9 cellular contexts compared by ENCODE assay signal in genomic region chr2:132448771-132449170, GRCh38. TPM values are rescaled to one million over a fixed set of nuclear protein-coding genes. Genes with fewer than 3 reads are reported as not detected.
DNase-seq lines count a peak whose midpoint lies in the region; TF ChIP-seq lines count a peak whose summit lies in the region.
"Had no signal": no experiment of that assay in that cellular context is flagged by ENCODE, and none has a peak within 500 bp of the region (broad histone marks: within the 10 kb centered on the region; RNA-seq: fewer than 3 reads in every experiment).

No MANE protein-coding gene starts in this region.

- peaks cover 8% of the 10 kb centered on the region for H3K9me3 Mint-ChIP-seq in neural progenitor cell

- H3K4me2 ChIP-seq in neural progenitor cell: no peak overlapping the region

- no peak overlapping the region for H3K9ac ChIP-seq in neural progenitor cell

- H3K4me3 ChIP-seq in dorsolateral prefrontal cortex (no peak overlapping the region), neural progenitor cell (no peak overlapping the region)

- no peaks in the 10 kb centered on the region for H4K20me1 ChIP-seq in neural progenitor cell (ENCODE audit: low read depth)

- no peaks in the 10 kb centered on the region for H3K36me3 ChIP-seq in neural progenitor cell

- H3K27ac Mint-ChIP-seq in neural progenitor cell: no peak overlapping the region
- H3K27ac Mint-ChIP-seq: stimulated activated naive CD8-positive, alpha-beta T cell treated with anti-CD3 and anti-CD28 coated beads, Interleukin-15, Interleukin-2, amounts not matched to agents 100 ng/mL and 50 ng/mL, for 24 hours had no signal

- peak; percentile 45 for DNase-seq in EL
- peak; percentile 37 for DNase-seq in NCI-H1694 treated with DMSO at 0.1 percent for 48 hours (lab: John Stamatoyannopoulos, UW)
- peak in 1 of 10 donors; percentile 10 for DNase-seq in dorsolateral prefrontal cortex
- peak; percentile 48 for DNase-seq in neural progenitor cell (ENCODE audit: low spot score)
- DNase-seq in OCI-M2 (lab: John Stamatoyannopoulos, UW; ENCODE audit: unreplicated experiment): no peak
- no peak for DNase-seq in HPDE6-E6E7 (ENCODE audit: extremely low spot score)
- no peak for DNase-seq in HK-2 (ENCODE audit: unreplicated experiment)
- DNase-seq in cortex of kidney (lab: John Stamatoyannopoulos, UW): no peak

- H3K27me3 Mint-ChIP-seq in neural progenitor cell (ENCODE audit: insufficient read depth, low read depth): peaks cover 5% of the 10 kb centered on the region
- H3K27me3 Mint-ChIP-seq: stimulated activated naive CD8-positive, alpha-beta T cell treated with anti-CD3 and anti-CD28 coated beads, Interleukin-15, Interleukin-2, amounts not matched to agents 100 ng/mL and 50 ng/mL, for 24 hours had no signal

- H2AFZ ChIP-seq in neural progenitor cell (replicated peaks): peak overlapping the region; percentile 74

- TF ChIP-seq CTCF in dorsolateral prefrontal cortex (IDR thresholded peaks at IDR 0.05 in 54 of 56, conservative IDR thresholded peaks at IDR 0.05 in 2 of 56; ENCODE audit: low read depth in 1 of 56, partially characterized antibody in 56 of 56): peak in 50 of 56 donors; percentile 14 to 62 (median 46)
- peak; percentile 67 for TF ChIP-seq CTCF in neural progenitor cell (IDR thresholded peaks at IDR 0.05)

- H3K4me3 Mint-ChIP-seq in neural progenitor cell: no peak overlapping the region
- H3K4me3 Mint-ChIP-seq: stimulated activated naive CD8-positive, alpha-beta T cell treated with anti-CD3 and anti-CD28 coated beads, Interleukin-15, Interleukin-2, amounts not matched to agents 100 ng/mL and 50 ng/mL, for 24 hours had no signal

- no peak overlapping the region for H3K27ac ChIP-seq in dorsolateral prefrontal cortex
- no peak overlapping the region for H3K27ac ChIP-seq in neural progenitor cell

- H3K9me3 ChIP-seq in neural progenitor cell (ENCODE audit: low read depth): no peaks in the 10 kb centered on the region

- peaks cover 4% of the 10 kb centered on the region for H3K4me1 Mint-ChIP-seq in neural progenitor cell

- no peaks in the 10 kb centered on the region for H3K4me1 ChIP-seq in neural progenitor cell

- H3F3A ChIP-seq in neural progenitor cell (ENCODE audit: low read depth): no peaks in the 10 kb centered on the region

- no peaks in the 10 kb centered on the region for H3K36me3 Mint-ChIP-seq in neural progenitor cell

- H3K27me3 ChIP-seq in dorsolateral prefrontal cortex (no peaks in the 10 kb centered on the region), neural progenitor cell (no peaks in the 10 kb centered on the region)

- no peaks in the 10 kb centered on the region for H3K79me2 ChIP-seq in neural progenitor cell (ENCODE audit: low read depth)

- intact Hi-C loops in dorsolateral prefrontal cortex (cut with DNase I): no loop called here

RNA-seq across cellular contexts. Expression of gene GPR39, which starts 32.2 kb away (rescaled TPM):
- total RNA-seq in dorsolateral prefrontal cortex: 1 to 10 TPM in 25 of 120 experiments, under 1 TPM in 91, not detected in 4; 0.25 to 2.3 (median 0.68) TPM
- 0.28 and 1.4 TPM in 2 replicates for total RNA-seq in neural progenitor cell (ENCODE audit: low replicate concordance)

Comparison
In these comparisons a context has a peak if more than half of its experiments do, and no peak if none do; other contexts are left out.
1. DNase-seq: peak in EL (single experiment), NCI-H1694 treated with DMSO at 0.1 percent for 48 hours (single experiment) and neural progenitor cell (single experiment); none in OCI-M2 (single experiment), HPDE6-E6E7 (single experiment), HK-2 (single experiment) and cortex of kidney (single experiment).